Comparison of ENCODE assay signal across 11 cellular contexts in the genomic region with DNA sequence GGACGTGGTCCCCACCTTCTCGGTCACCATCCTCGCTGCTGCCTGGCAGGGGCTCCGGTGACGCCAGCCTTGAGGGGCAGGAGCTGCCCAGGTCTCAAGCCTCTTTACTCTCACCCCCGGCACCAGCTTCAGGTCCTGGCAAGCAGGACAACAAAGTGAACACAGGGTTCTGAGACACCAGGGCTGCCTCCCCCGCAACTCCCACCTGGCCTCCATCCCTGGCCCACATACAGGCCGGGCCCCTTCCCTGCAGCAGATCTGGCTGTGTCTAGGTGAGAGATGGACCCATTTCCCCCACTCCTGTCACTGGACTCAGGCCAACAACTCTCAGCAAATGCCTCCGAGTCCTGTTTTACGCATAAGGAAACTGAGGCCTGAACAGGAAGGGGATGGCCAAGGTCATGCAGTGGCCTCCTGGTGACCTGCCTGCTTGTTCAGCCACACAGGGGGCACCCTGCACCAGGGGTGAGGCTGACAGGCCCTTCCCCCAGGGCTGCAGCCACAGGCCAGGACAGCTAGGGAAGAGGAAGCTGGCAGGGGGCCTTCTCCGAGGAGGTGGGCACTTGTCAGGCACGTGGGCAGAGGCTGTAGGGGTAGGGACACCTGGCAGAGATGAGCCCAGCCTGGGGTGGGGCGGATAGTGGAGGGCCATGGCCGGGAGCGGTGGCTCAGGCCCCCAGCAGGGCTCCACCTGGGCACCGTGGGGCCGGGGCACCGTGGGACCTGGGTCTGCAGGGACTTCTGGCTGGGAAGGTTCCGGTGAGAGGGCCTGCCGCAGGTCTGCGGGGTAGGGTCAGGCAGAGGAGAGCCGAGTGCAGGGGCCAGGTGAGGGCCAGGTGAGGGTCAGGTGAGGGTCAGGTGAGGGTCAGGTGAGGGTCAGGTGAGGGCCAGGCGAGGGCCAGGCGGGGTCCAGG. TPM values are rescaled to one million over a fixed set of nuclear protein-coding genes. Genes with fewer than 3 reads are reported as not detected.
DNase-seq lines count a peak whose midpoint lies in the region; ATAC-seq and TF ChIP-seq lines count a peak whose summit lies in the region.
"Had no signal": no experiment of that assay in that cellular context is flagged by ENCODE, and none has a peak within 500 bp of the region (broad histone marks: within the 10 kb centered on the region; RNA-seq: fewer than 3 reads in every experiment).

No MANE protein-coding gene starts in this region.

- H3K9ac ChIP-seq in endodermal cell (ENCODE audit: extremely low read depth, low read length, poor library complexity, severe bottlenecking): no peak overlapping the region

- no peak for TF ChIP-seq CTCF in Caco-2 (IDR thresholded peaks at IDR 0.05; ENCODE audit: insufficient read depth in 1 of 2, low read depth in 1 of 2, low read length in 1 of 2, severe bottlenecking in 1 of 2, unreplicated experiment in 1 of 2)
- no peak for TF ChIP-seq CTCF in Panc1 (IDR thresholded peaks at IDR 0.05)
- no peak for TF ChIP-seq CTCF in endodermal cell (conservative IDR thresholded peaks at IDR 0.05)
- no peak for TF ChIP-seq CTCF in neural crest cell (conservative IDR thresholded peaks at IDR 0.05)

- no peak for DNase-seq in Caco-2
- DNase-seq in Panc1 (ENCODE audit: low read depth, low spot score): no peak
- DNase-seq in endodermal cell: peak; percentile 77
- DNase-seq in neural crest cell (ENCODE audit: low read depth, low spot score): no peak
- no peak for DNase-seq in H4 (ENCODE audit: low spot score)
- no peak for DNase-seq in NCI-H1417 treated with DMSO at 0.1 percent for 48 hours (lab: John Stamatoyannopoulos, UW)

- in situ Hi-C loops in Panc1 (cut with HindIII; ENCODE audit: low pct_unique_long_range_greater_than_20kb, low sequenced_read_pairs): no loop called here

- peaks cover 8% of the 10 kb centered on the region for H3K4me1 Mint-ChIP-seq in Caco-2 (ENCODE audit: low read depth, unreplicated experiment)
- no peaks in the 10 kb centered on the region for H3K4me1 Mint-ChIP-seq in endodermal cell
- H3K4me1 Mint-ChIP-seq in neural crest cell: peaks cover 9% of the 10 kb centered on the region

- H3K4me3 ChIP-seq in Caco-2 (ENCODE audit: low read depth, low read length): peak overlapping the region; percentile 55
- peak overlapping the region; percentile 50 to 52 for H3K4me3 ChIP-seq in Panc1 (ENCODE audit: low read depth in 2 of 2, low read length in 2 of 2)
- H3K4me3 ChIP-seq in endodermal cell (ENCODE audit: low read length): no peak overlapping the region

- peak overlapping the region; percentile 1 for H3K27ac ChIP-seq in Panc1 (ENCODE audit: low read length)
- H3K27ac ChIP-seq in endodermal cell (ENCODE audit: low read depth, low read length): no peak overlapping the region
- H3K27ac ChIP-seq: testis had no signal

- H3K36me3 Mint-ChIP-seq in Caco-2 (ENCODE audit: insufficient read depth, unreplicated experiment): peaks cover 39% of the 10 kb centered on the region
- H3K36me3 Mint-ChIP-seq in endodermal cell (ENCODE audit: low read depth): no peaks in the 10 kb centered on the region
- no peaks in the 10 kb centered on the region for H3K36me3 Mint-ChIP-seq in neural crest cell (ENCODE audit: low read depth)

- H3K9me3 ChIP-seq in Caco-2 (no peaks in the 10 kb centered on the region), Panc1 (ENCODE audit: control insufficient read depth, insufficient read depth, low read depth, low read length) (no peaks in the 10 kb centered on the region), endodermal cell (ENCODE audit: control insufficient read depth, low read length) (no peaks in the 10 kb centered on the region)
- H3K9me3 ChIP-seq: testis had no signal

- H3K9me3 Mint-ChIP-seq in Caco-2 (ENCODE audit: unreplicated experiment) (no peaks in the 10 kb centered on the region), endodermal cell (no peaks in the 10 kb centered on the region), neural crest cell (no peaks in the 10 kb centered on the region)

- BruUV-seq in Caco-2 (replicated peaks; lab: Mats Ljungman, UMichigan) (no TSS peak), Panc1 (replicated peaks; lab: Mats Ljungman, UMichigan) (no TSS peak)

- 77 to 92% methylated on average over 11 to 24 of the region's 24 CpGs for WGBS in endodermal cell (ENCODE audit: insufficient coverage in 1 of 2, insufficient read length in 1 of 2), 2 experiments

- intact Hi-C loops in Caco-2 (cut with micrococcal nuclease; ENCODE audit: unreplicated experiment): loop anchor here (2.0 kb wide), 1 partner anchor 14 kb away; no protein-coding TSS in a partner anchor
- intact Hi-C loops in Panc1 (cut with micrococcal nuclease; ENCODE audit: unreplicated experiment): no loop called here

- peak overlapping the region; percentile 86 for H3K4me3 Mint-ChIP-seq in Caco-2 (ENCODE audit: unreplicated experiment)
- H3K4me3 Mint-ChIP-seq in endodermal cell: peak overlapping the region; percentile 49
- peak overlapping the region; percentile 33 for H3K4me3 Mint-ChIP-seq in neural crest cell

- ATAC-seq in Panc1 (peak; percentile 16), HG02870 (IDR thresholded peaks at IDR 0.05; ENCODE audit: unreplicated experiment) (no peak), HG03565 (IDR thresholded peaks at IDR 0.05; ENCODE audit: unreplicated experiment) (no peak)

- H3K27ac Mint-ChIP-seq in Caco-2 (ENCODE audit: unreplicated experiment): peak overlapping the region; percentile 79
- peak overlapping the region; percentile 17 for H3K27ac Mint-ChIP-seq in endodermal cell
- no peak overlapping the region for H3K27ac Mint-ChIP-seq in neural crest cell (ENCODE audit: unreplicated experiment)

- POLR2A ChIA-PET in Caco-2 (lab: Charles Lee) (no interaction called here), Panc1 (lab: Charles Lee) (no interaction called here)

- CTCF ChIA-PET in Caco-2 (lab: Charles Lee): interaction anchor here (1.0 kb wide), 1 partner anchor 95 kb away, joined by 3 read pairs; no protein-coding TSS in a partner anchor
- CTCF ChIA-PET in Panc1 (lab: Charles Lee): interaction anchor here (0.6 kb wide), 1 partner anchor 39 kb away, joined by 3 read pairs; no protein-coding TSS in a partner anchor

- no peaks in the 10 kb centered on the region for H3K27me3 ChIP-seq in Caco-2 (replicated peaks; ENCODE audit: control insufficient read depth, insufficient read depth, low read length)
- H3K27me3 ChIP-seq in Panc1 (ENCODE audit: control insufficient read depth, insufficient read depth, low read length): no peaks in the 10 kb centered on the region
- no peaks in the 10 kb centered on the region for H3K27me3 ChIP-seq in endodermal cell (ENCODE audit: control insufficient read depth, insufficient read depth, low read length, poor library complexity, severe bottlenecking)
- H3K27me3 ChIP-seq: testis had no signal

- H3K27me3 Mint-ChIP-seq in Caco-2 (ENCODE audit: insufficient read depth, unreplicated experiment): no peaks in the 10 kb centered on the region
- H3K27me3 Mint-ChIP-seq in endodermal cell (ENCODE audit: insufficient read depth): no peaks in the 10 kb centered on the region
- H3K27me3 Mint-ChIP-seq in neural crest cell (ENCODE audit: low read depth): peaks cover 3% of the 10 kb centered on the region

- no peaks in the 10 kb centered on the region; the same call in none of the 2 replicates for H3K36me3 ChIP-seq in Caco-2 (ENCODE audit: control insufficient read depth, insufficient read depth, low read length)
- H3K36me3 ChIP-seq in Panc1 (ENCODE audit: control insufficient read depth, insufficient read depth, low read length): no peaks in the 10 kb centered on the region
- H3K36me3 ChIP-seq in endodermal cell (ENCODE audit: control insufficient read depth, insufficient read depth, low read length): no peaks in the 10 kb centered on the region

- H3K4me1 ChIP-seq in Caco-2 (no peaks in the 10 kb centered on the region; the same call in 1 of the 2 replicates), Panc1 (ENCODE audit: control insufficient read depth, insufficient read depth, low read length) (peaks cover 34% of the 10 kb centered on the region), endodermal cell (ENCODE audit: control insufficient read depth, insufficient read depth, low read length) (no peaks in the 10 kb centered on the region)
- H3K4me1 ChIP-seq: testis had no signal

RNA-seq across cellular contexts. Expression of gene PVALEF, which starts 46.7 kb away (rescaled TPM):
- total RNA-seq in Caco-2 (2022) (0.58 TPM in 1 of 2 replicates, not detected in the other), Panc1 (2021; ENCODE audit: unreplicated experiment) (not detected), endodermal cell (not detected), neural crest cell (not detected in 2 replicates)
- not detected for polyA plus RNA-seq in Panc1 (2012; ENCODE audit: insufficient read length)
- not detected for polyA plus RNA-seq in endodermal cell (2013, experiment 1 of 2)
- polyA plus RNA-seq in endodermal cell (2013, experiment 2 of 2): not detected
- not detected in 2 replicates for total RNA-seq in H4 (2014; rRNA removed; shearing (Covaris generic))
- total RNA-seq: testis had no signal
- polyA plus RNA-seq: adipose tissue, small intestine had no signal

RNA-seq across cellular contexts. Expression of gene AATK, which starts 47.5 kb away (rescaled TPM):
- total RNA-seq in Caco-2 (2022) (26.4 and 26.6 TPM in 2 replicates), Panc1 (2021; ENCODE audit: unreplicated experiment) (3.7 TPM), endodermal cell (1 to 10 TPM; 3.3 to 4.3 TPM), neural crest cell (6.0 and 6.7 TPM in 2 replicates)
- polyA plus RNA-seq in Panc1 (2012; ENCODE audit: insufficient read length): 6.9 TPM
- polyA plus RNA-seq in endodermal cell (2013, experiment 1 of 2): 2.7 TPM
- polyA plus RNA-seq in endodermal cell (2013, experiment 2 of 2): 4.6 TPM
- 0.08 and 0.33 TPM in 2 replicates for total RNA-seq in H4 (2014; rRNA removed; shearing (Covaris generic))

Comparison
In these comparisons a context has a peak if more than half of its experiments do, and no peak if none do; other contexts are left out.
1. H3K4me3 Mint-ChIP-seq: peak in every context shown above with its lines; median percentile 86 in Caco-2; 49 in endodermal cell; 33 in neural crest cell.